8 cellular contexts compared by ENCODE assay signal in genomic region chr1:184388671-184389292, GRCh38. TPM values are rescaled to one million over a fixed set of nuclear protein-coding genes. Genes with fewer than 3 reads are reported as not detected.
A peak's percentile ranks its signal among the peaks of the same experiment; 100 is the strongest.
DNase-seq lines count a peak whose midpoint lies in the region; ATAC-seq and TF ChIP-seq lines count a peak whose summit lies in the region.

No MANE protein-coding gene starts in this region.

- H3K9me3 Mint-ChIP-seq in activated CD4-positive, alpha-beta T cell treated with anti-CD3 and anti-CD28 coated beads, Interleukin-2, amount 10 ng/mL, durations not matched to agents 24 days and 14 days = no peaks in the 10 kb centered on the region

- no peak for ATAC-seq in right cardiac atrium

- no peaks in the 10 kb centered on the region for H3K36me3 Mint-ChIP-seq in activated CD4-positive, alpha-beta T cell treated with anti-CD3 and anti-CD28 coated beads, Interleukin-2, amount 10 ng/mL, durations not matched to agents 24 days and 14 days (ENCODE audit: low read depth)

- no peaks in the 10 kb centered on the region for H3K27me3 ChIP-seq in right cardiac atrium (ENCODE audit: control insufficient read depth, insufficient read depth)
- H3K27me3 ChIP-seq in subcutaneous abdominal adipose tissue (ENCODE audit: control insufficient read depth in 5 of 5, insufficient read depth in 4 of 5, low read length in 5 of 5) = no peaks in the 10 kb centered on the region

- H3K4me3 ChIP-seq in right cardiac atrium (ENCODE audit: low read length) (peak overlapping the region; percentile 88), subcutaneous abdominal adipose tissue (ENCODE audit: low read depth in 1 of 5, low read length in 5 of 5) (peak overlapping the region; percentile 72 to 88 (median 85))

- H3K4me1 ChIP-seq in right cardiac atrium (ENCODE audit: control insufficient read depth, insufficient read depth, low read length) (peaks cover 7% of the 10 kb centered on the region), subcutaneous abdominal adipose tissue (ENCODE audit: control insufficient read depth in 5 of 5, insufficient read depth in 5 of 5, low read length in 5 of 5) (peaks cover 2 to 28% (median 21%) of the 10 kb centered on the region in 5 donors)

- peak overlapping the region; percentile 88 for H3K27ac ChIP-seq in VCaP
- peak overlapping the region; percentile 95 for H3K27ac ChIP-seq in right cardiac atrium (ENCODE audit: low read length)
- peak overlapping the region; percentile 67 for H3K27ac ChIP-seq in subcutaneous abdominal adipose tissue (ENCODE audit: low read depth, low read length)

- no peak for DNase-seq in activated CD4-positive, alpha-beta T cell treated with anti-CD3 and anti-CD28 coated beads, Interleukin-2, amount 10 ng/mL, durations not matched to agents 24 days and 14 days
- DNase-seq in activated CD4-positive, alpha-beta T cell treated with anti-CD3 and anti-CD28 coated beads for 4 hours = no peak
- DNase-seq in right cardiac atrium (no peak), putamen (ENCODE audit: low spot score) (no peak), epidermal melanocyte (ENCODE audit: insufficient read length, low spot score) (no peak), dermis blood vessel endothelial cell (no peak)

- H3K9me3 ChIP-seq in right cardiac atrium (ENCODE audit: control insufficient read depth, low read length) = no peaks in the 10 kb centered on the region
- H3K9me3 ChIP-seq in subcutaneous abdominal adipose tissue (ENCODE audit: control insufficient read depth in 5 of 5, low read length in 5 of 5) = no peaks in the 10 kb centered on the region

- peaks cover 73% of the 10 kb centered on the region for H3K27me3 Mint-ChIP-seq in activated CD4-positive, alpha-beta T cell treated with anti-CD3 and anti-CD28 coated beads, Interleukin-2, amount 10 ng/mL, durations not matched to agents 24 days and 14 days

- intact Hi-C loops in activated CD4-positive, alpha-beta T cell treated with anti-CD3 and anti-CD28 coated beads, Interleukin-2, amount 10 ng/mL, durations not matched to agents 24 days and 14 days (cut with micrococcal nuclease) = loop anchor here (5.0 kb wide), 3 partner anchors 369 to 916 kb away; partner anchors contain the start of genes ARPC5 and SMG7
- intact Hi-C loops in right cardiac atrium (cut with DNase I) = loop anchor here (5.0 to 10.0 kb wide), 7 partner anchors 74 to 276 kb away; no protein-coding TSS in a partner anchor

- H3K27ac Mint-ChIP-seq in activated CD4-positive, alpha-beta T cell treated with anti-CD3 and anti-CD28 coated beads, Interleukin-2, amount 10 ng/mL, durations not matched to agents 24 days and 14 days = no peak overlapping the region

- 28% methylated on average over 5 of the region's 5 CpGs for WGBS in right cardiac atrium

- TF ChIP-seq CTCF in VCaP (conservative IDR thresholded peaks at IDR 0.05) = no peak

- peaks cover 16% of the 10 kb centered on the region for H3K4me1 Mint-ChIP-seq in activated CD4-positive, alpha-beta T cell treated with anti-CD3 and anti-CD28 coated beads, Interleukin-2, amount 10 ng/mL, durations not matched to agents 24 days and 14 days

- no peaks in the 10 kb centered on the region for H3K36me3 ChIP-seq in subcutaneous abdominal adipose tissue (ENCODE audit: control insufficient read depth in 5 of 5, insufficient read depth in 5 of 5, low read length in 5 of 5)

- H3K4me3 Mint-ChIP-seq in activated CD4-positive, alpha-beta T cell treated with anti-CD3 and anti-CD28 coated beads, Interleukin-2, amount 10 ng/mL, durations not matched to agents 24 days and 14 days = peak overlapping the region; percentile 84

- H3K9ac ChIP-seq in subcutaneous abdominal adipose tissue (ENCODE audit: low read length in 5 of 5) = peak overlapping the region in 2 of 5 donors; percentile 56 to 68

RNA-seq across cellular contexts. Expression of gene C1orf21, which starts 2.0 kb away (rescaled TPM):
- total RNA-seq in activated CD4-positive, alpha-beta T cell treated with anti-CD3 and anti-CD28 coated beads, Interleukin-2, amount 10 ng/mL, durations not matched to agents 24 days and 14 days = 1.8 and 2.5 TPM in 2 replicates
- total RNA-seq in right cardiac atrium (10 to 100 TPM; 70.4 to 93.5 (median 78.9) TPM), dermis blood vessel endothelial cell (27.1 and 41.0 TPM in 2 replicates)
- polyA plus RNA-seq in right cardiac atrium = 57.1 TPM
